Comparison of ENCODE assay signal across 28 cellular contexts in the genomic region with DNA sequence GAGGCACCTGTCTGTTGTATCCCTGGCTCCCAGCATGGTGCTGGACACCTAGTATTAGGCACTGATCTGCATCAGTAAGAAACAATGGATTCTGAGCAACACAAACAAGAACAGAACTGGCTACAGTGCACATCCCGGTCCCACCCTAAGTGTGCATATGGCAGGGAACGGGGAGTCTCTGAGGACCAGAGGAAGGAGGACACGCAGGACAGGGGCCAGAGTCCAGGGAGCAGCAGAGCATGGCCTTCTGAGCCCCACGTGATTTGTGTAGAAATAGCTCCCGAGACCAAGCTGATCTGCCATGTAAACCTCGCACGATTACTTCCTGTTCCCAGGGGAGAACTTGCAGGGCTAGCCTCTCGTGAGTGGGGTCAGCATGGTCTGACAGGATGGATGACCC. TPM values are rescaled to one million over a fixed set of nuclear protein-coding genes. Genes with fewer than 3 reads are reported as not detected.
DNase-seq lines count a peak whose midpoint lies in the region; ATAC-seq, FAIRE-seq and TF ChIP-seq lines count a peak whose summit lies in the region.
"Had no signal": no experiment of that assay in that cellular context is flagged by ENCODE, and none has a peak within 500 bp of the region (broad histone marks: within the 10 kb centered on the region; RNA-seq: fewer than 3 reads in every experiment).

No MANE protein-coding gene starts in this region.

- TF ChIP-seq POLR2A in HepG2 (IDR thresholded peaks at IDR 0.05; ENCODE audit: insufficient read depth in 1 of 2, low read depth in 2 of 2, low read length in 2 of 2) = no peak
- no peak for TF ChIP-seq POLR2A in thyroid gland (IDR thresholded peaks at IDR 0.05)

- CTCF ChIA-PET in HepG2 (lab: Yijun Ruan, JAX; ENCODE audit: low intra/inter-chr PET ratio, low total read pairs) = no interaction called here
- CTCF ChIA-PET in activated CD4-positive, alpha-beta memory T cell treated with anti-CD3 and anti-CD28 coated beads for 36 hours (lab: Charles Lee) = interaction anchor here (2.8 to 6.2 kb wide), 2 partner anchors 41 to 43 kb away, joined by 15 to 126 read pairs; a partner anchor contains a TSS

- no peak for TF ChIP-seq RAD21 in HepG2 (CRISPR knock-in tag; IDR thresholded peaks at IDR 0.05)

- H4K20me1 ChIP-seq in HepG2 (ENCODE audit: insufficient read depth, low read length) = no peaks in the 10 kb centered on the region

- POLR2A ChIA-PET in HepG2 (lab: Yijun Ruan, JAX) = interaction anchor here (0.8 to 1.1 kb wide), 2 partner anchors 39 to 71 kb away, joined by 4 read pairs; a partner anchor contains a TSS
- POLR2A ChIA-PET in activated CD4-positive, alpha-beta memory T cell treated with anti-CD3 and anti-CD28 coated beads for 36 hours (lab: Charles Lee) = no interaction called here

- peak overlapping the region; percentile 27; the same call in 1 of the 2 replicates for H3K9ac ChIP-seq in HepG2 (ENCODE audit: insufficient read depth, low read depth, low read length)

- H3K27ac Mint-ChIP-seq in activated CD4-positive, alpha-beta memory T cell treated with anti-CD3 and anti-CD28 coated beads for 36 hours = no peak overlapping the region
- H3K27ac Mint-ChIP-seq: activated naive CD8-positive, alpha-beta T cell treated with anti-CD3 and anti-CD28 coated beads, Interleukin-2, amount 50 U/mL, for 24 hours; brain had no signal

- DNase-seq in NCI-H2081 (lab: John Stamatoyannopoulos, UW) = peak; percentile 56 to 87
- DNase-seq in HepG2 (ENCODE audit: low spot score) = peak; percentile 20
- peak; percentile 51 to 60 for DNase-seq in thyroid gland
- no peak for DNase-seq in activated CD4-positive, alpha-beta memory T cell treated with anti-CD3 and anti-CD28 coated beads for 36 hours
- no peak for DNase-seq in activated CD4-positive, alpha-beta T cell treated with anti-CD3 and anti-CD28 coated beads for 1 hour
- no peak for DNase-seq in RKO (ENCODE audit: low spot score)
- DNase-seq: activated CD4-positive, alpha-beta T cell treated with anti-CD3 and anti-CD28 coated beads, Interleukin-2, amount 50 U/mL, for 1 hour; activated CD8-positive, alpha-beta memory T cell treated with anti-CD3 and anti-CD28 coated beads, Interleukin-2, amount 50 U/mL, for 48 hours; activated effector memory CD4-positive, alpha-beta T cell treated with anti-CD3 and anti-CD28 coated beads, Interleukin-2, amount 50 U/mL, for 16 hours; activated naive CD8-positive, alpha-beta T cell treated with anti-CD3 and anti-CD28 coated beads, Interleukin-2, amount 50 U/mL, for 24 hours; Caco-2; EL; HCEC 1CT; left cardiac atrium; midbrain; NCI-H187 treated with DMSO at 0.1 percent for 48 hours; NCI-H524; OCI-M1; SJCRH30; stimulated activated CD4-positive, alpha-beta T cell treated with anti-CD3 and anti-CD28 coated beads, Interleukin-4, amount 100 ng/mL, for 24 hours; upper lobe of left lung had no signal

- 0% methylated on average over 2 of the region's 8 CpGs for WGBS in HepG2 (ENCODE audit: low lambda C conversion rate)
- WGBS in thyroid gland, 2 donors = 24 to 31% methylated on average over 6 to 8 of the region's 8 CpGs

- H3K4me3 ChIP-seq in HepG2 (replicated peaks in 1 of 3; ENCODE audit: insufficient read depth in 1 of 3, low read depth in 2 of 3, low read length in 3 of 3) = peak overlapping the region in 2 of 3 experiments; percentile 3 to 51; a peak in 2 of 6 replicates
- H3K4me3 ChIP-seq in thyroid gland (replicated peaks in 1 of 3) = no peak overlapping the region
- H3K4me3 ChIP-seq: SJCRH30, smooth muscle cell, upper lobe of left lung had no signal

- in situ Hi-C loops in HepG2 (cut with HindIII; ENCODE audit: extremely low pct_ligation_motif_present, low pct_unique_long_range_greater_than_20kb) = no loop called here

- peak overlapping the region; percentile 3; the same call in 1 of the 2 replicates for H3K27ac ChIP-seq in VCaP
- H3K27ac ChIP-seq in HepG2 (ENCODE audit: extremely low read length, insufficient read depth, low read length) = no peak overlapping the region
- no peak overlapping the region for H3K27ac ChIP-seq in thyroid gland
- H3K27ac ChIP-seq: SJCRH30, upper lobe of left lung had no signal

- no peak for FAIRE-seq in HepG2 (lab: Jason Lieb, UNC)

- H3K4me1 ChIP-seq in HepG2 (ENCODE audit: insufficient read depth, low read length) = peaks cover 30% of the 10 kb centered on the region
- peaks cover 4 to 15% of the 10 kb centered on the region in 2 donors for H3K4me1 ChIP-seq in thyroid gland
- H3K4me1 ChIP-seq: SJCRH30 had no signal

- intact Hi-C loops in HepG2 (cut with micrococcal nuclease; ENCODE audit: unreplicated experiment) (loop anchor here (1.0 kb wide), 1 partner anchor 110 kb away; no protein-coding TSS in a partner anchor), thyroid gland (cut with DNase I) (no loop called here)
- intact Hi-C loops in activated CD4-positive, alpha-beta memory T cell treated with anti-CD3 and anti-CD28 coated beads for 36 hours (cut with micrococcal nuclease) = no loop called here

- H3K9me3 ChIP-seq in HepG2 (ENCODE audit: low read length) (no peaks in the 10 kb centered on the region), thyroid gland (no peaks in the 10 kb centered on the region)
- H3K9me3 ChIP-seq: Caco-2, SJCRH30, upper lobe of left lung had no signal

- H3K36me3 ChIP-seq in HepG2 (replicated peaks in 1 of 2; ENCODE audit: control insufficient read depth in 1 of 2, insufficient read depth in 2 of 2, low read length in 2 of 2) (no peaks in the 10 kb centered on the region), thyroid gland (no peaks in the 10 kb centered on the region)
- H3K36me3 ChIP-seq: SJCRH30, upper lobe of left lung had no signal

- H3K27me3 Mint-ChIP-seq in activated CD4-positive, alpha-beta memory T cell treated with anti-CD3 and anti-CD28 coated beads for 36 hours = no peaks in the 10 kb centered on the region

- peaks cover 10% of the 10 kb centered on the region for H3K4me1 Mint-ChIP-seq in activated CD4-positive, alpha-beta memory T cell treated with anti-CD3 and anti-CD28 coated beads for 36 hours (ENCODE audit: low read depth)

- no peaks in the 10 kb centered on the region for H3K36me3 Mint-ChIP-seq in activated CD4-positive, alpha-beta memory T cell treated with anti-CD3 and anti-CD28 coated beads for 36 hours

- H3K4me3 Mint-ChIP-seq in activated CD4-positive, alpha-beta memory T cell treated with anti-CD3 and anti-CD28 coated beads for 36 hours = no peak overlapping the region
- H3K4me3 Mint-ChIP-seq: activated naive CD8-positive, alpha-beta T cell treated with anti-CD3 and anti-CD28 coated beads, Interleukin-2, amount 50 U/mL, for 24 hours had no signal

- H2AFZ ChIP-seq in HepG2 (ENCODE audit: low read length) = peak overlapping the region; percentile 59

- TF ChIP-seq CTCF in VCaP (conservative IDR thresholded peaks at IDR 0.05) (no peak), HepG2 (CRISPR knock-in tag; IDR thresholded peaks at IDR 0.05) (no peak; the same call in 1 of the 2 replicates), thyroid gland (IDR thresholded peaks at IDR 0.05) (no peak)

- H3K4me2 ChIP-seq in HepG2 (ENCODE audit: low read depth, low read length) = peak overlapping the region; percentile 70
- H3K4me2 ChIP-seq: smooth muscle cell had no signal

- H3K9me3 Mint-ChIP-seq in activated CD4-positive, alpha-beta memory T cell treated with anti-CD3 and anti-CD28 coated beads for 36 hours = no peaks in the 10 kb centered on the region
- H3K9me3 Mint-ChIP-seq: activated naive CD8-positive, alpha-beta T cell treated with anti-CD3 and anti-CD28 coated beads, Interleukin-2, amount 50 U/mL, for 24 hours had no signal

- H3K27me3 ChIP-seq in HepG2 (ENCODE audit: control insufficient read depth in 1 of 2, insufficient read depth in 2 of 2, low read length in 2 of 2) = no peaks in the 10 kb centered on the region
- H3K27me3 ChIP-seq in thyroid gland = no peaks in the 10 kb centered on the region
- H3K27me3 ChIP-seq: upper lobe of left lung had no signal

- H3K79me2 ChIP-seq in HepG2 (ENCODE audit: insufficient read depth, low read length) = no peaks in the 10 kb centered on the region

- TF ChIP-seq EP300 in HepG2 (IDR thresholded peaks at IDR 0.05; ENCODE audit: low read depth in 2 of 2, low read length in 2 of 2) = no peak
- TF ChIP-seq EP300 in HepG2 (CRISPR knock-in tag; IDR thresholded peaks at IDR 0.05; ENCODE audit: borderline replicate concordance) = no peak

- peak; percentile 59 for ATAC-seq in HepG2
- ATAC-seq: activated naive CD8-positive, alpha-beta T cell treated with anti-CD3 and anti-CD28 coated beads, Interleukin-2, amount 50 U/mL, for 24 hours; left cardiac atrium had no signal

- no TSS peak for BruUV-seq in HepG2 (replicated peaks; lab: Mats Ljungman, UMichigan)

RNA-seq across cellular contexts. Expression of a gene that starts 12.7 kb away (rescaled TPM):
- total RNA-seq in HepG2 (2016; rRNA removed; fragmentation: Illumina TruSeq; extraction: Trizol) = 0.09 TPM in 1 of 2 replicates, not detected in the other
- not detected in 2 replicates for total RNA-seq in HepG2 (2016; cell fraction: cytosol; rRNA removed; fragmentation: Illumina TruSeq; extraction: Trizol; ENCODE audit: low read depth)
- total RNA-seq in HepG2 (2016; cell fraction: insoluble cytoplasmic fraction; rRNA removed; fragmentation: Illumina TruSeq; extraction: Trizol) = 0.17 TPM in 1 of 2 replicates, not detected in the other
- total RNA-seq in HepG2 (2016; cell fraction: membrane; rRNA removed; fragmentation: Illumina TruSeq; extraction: Trizol) = not detected in 2 replicates
- total RNA-seq in HepG2 (2016; cell fraction: nucleus; rRNA removed; fragmentation: Illumina TruSeq; extraction: Trizol) = 0.16 TPM in 1 of 2 replicates, not detected in the other
- polyA plus RNA-seq in HepG2 (2011; rRNA removed) = 0.29 and 0.34 TPM in 2 replicates
- 0.08 and 0.30 TPM in 2 replicates for polyA plus RNA-seq in HepG2 (2011; cell fraction: cytosol; rRNA removed)
- 4.2 and 5.7 TPM in 2 replicates for polyA plus RNA-seq in HepG2 (2011; cell fraction: nucleus; rRNA removed)
- 0.19 and 0.35 TPM in 2 replicates for polyA plus RNA-seq in HepG2 (2012)
- polyA plus RNA-seq in HepG2 (2016; cell fraction: cytosol; fragmentation: Illumina TruSeq; extraction: Trizol; ENCODE audit: low read depth) = 0.17 TPM in 1 of 2 replicates, not detected in the other
- 0.19 TPM in 1 of 2 replicates, not detected in the other for polyA plus RNA-seq in HepG2 (2016; cell fraction: insoluble cytoplasmic fraction; fragmentation: Illumina TruSeq; extraction: Trizol; ENCODE audit: low read depth)
- 0.08 and 0.22 TPM in 2 replicates for polyA plus RNA-seq in HepG2 (2016; cell fraction: membrane; fragmentation: Illumina TruSeq; extraction: Trizol; ENCODE audit: low read depth)
- 0.52 and 0.55 TPM in 2 replicates for polyA plus RNA-seq in HepG2 (2016; cell fraction: nucleus; fragmentation: Illumina TruSeq; extraction: Trizol; ENCODE audit: insufficient read depth, low read depth)
- polyA minus RNA-seq in HepG2 (2011; rRNA and poly(A)+ RNA removed; ENCODE audit: low replicate concordance) = 0.30 and 0.86 TPM in 2 replicates
- polyA minus RNA-seq in HepG2 (2011; cell fraction: cytosol; rRNA and poly(A)+ RNA removed) = not detected in 2 replicates
- polyA minus RNA-seq in HepG2 (2011; cell fraction: nucleus; rRNA and poly(A)+ RNA removed) = 0.75 and 1.4 TPM in 2 replicates
- total RNA-seq in thyroid gland = under 1 TPM in 1 of 4 donors, not detected in 3; 0.45 TPM
- total RNA-seq in activated CD4-positive, alpha-beta memory T cell treated with anti-CD3 and anti-CD28 coated beads for 36 hours = 1 to 10 TPM; 2.0 to 2.7 TPM
- total RNA-seq: Caco-2, glomerular endothelial cell, left cardiac atrium, MCF 10A had no signal

RNA-seq across cellular contexts. Expression of a gene that starts 34.2 kb away (rescaled TPM):
- not detected in 2 replicates for total RNA-seq in HepG2 (2016; rRNA removed; fragmentation: Illumina TruSeq; extraction: Trizol)
- not detected in 2 replicates for total RNA-seq in HepG2 (2016; cell fraction: cytosol; rRNA removed; fragmentation: Illumina TruSeq; extraction: Trizol; ENCODE audit: low read depth)
- total RNA-seq in HepG2 (2016; cell fraction: insoluble cytoplasmic fraction; rRNA removed; fragmentation: Illumina TruSeq; extraction: Trizol) = not detected in 2 replicates
- not detected in 2 replicates for total RNA-seq in HepG2 (2016; cell fraction: membrane; rRNA removed; fragmentation: Illumina TruSeq; extraction: Trizol)
- not detected in 2 replicates for total RNA-seq in HepG2 (2016; cell fraction: nucleus; rRNA removed; fragmentation: Illumina TruSeq; extraction: Trizol)
- 0.01 and 0.04 TPM in 2 replicates for polyA plus RNA-seq in HepG2 (2011; rRNA removed)
- not detected in 2 replicates for polyA plus RNA-seq in HepG2 (2011; cell fraction: cytosol; rRNA removed)
- 0.03 TPM in 1 of 2 replicates, not detected in the other for polyA plus RNA-seq in HepG2 (2011; cell fraction: nucleus; rRNA removed)
- polyA plus RNA-seq in HepG2 (2012) = not detected in 2 replicates
- polyA plus RNA-seq in HepG2 (2016; cell fraction: cytosol; fragmentation: Illumina TruSeq; extraction: Trizol; ENCODE audit: low read depth) = not detected in 2 replicates
- not detected in 2 replicates for polyA plus RNA-seq in HepG2 (2016; cell fraction: insoluble cytoplasmic fraction; fragmentation: Illumina TruSeq; extraction: Trizol; ENCODE audit: low read depth)
- polyA plus RNA-seq in HepG2 (2016; cell fraction: membrane; fragmentation: Illumina TruSeq; extraction: Trizol; ENCODE audit: low read depth) = not detected in 2 replicates
- polyA plus RNA-seq in HepG2 (2016; cell fraction: nucleus; fragmentation: Illumina TruSeq; extraction: Trizol; ENCODE audit: insufficient read depth, low read depth) = not detected in 2 replicates
- polyA minus RNA-seq in HepG2 (2011; rRNA and poly(A)+ RNA removed; ENCODE audit: low replicate concordance) = not detected in 2 replicates
- polyA minus RNA-seq in HepG2 (2011; cell fraction: cytosol; rRNA and poly(A)+ RNA removed) = not detected in 2 replicates
- polyA minus RNA-seq in HepG2 (2011; cell fraction: nucleus; rRNA and poly(A)+ RNA removed) = not detected in 2 replicates
- 1 to 10 TPM; 1.1 to 6.6 (median 5.2) TPM for total RNA-seq in thyroid gland
- total RNA-seq in activated CD4-positive, alpha-beta memory T cell treated with anti-CD3 and anti-CD28 coated beads for 36 hours = not detected
- total RNA-seq: glomerular endothelial cell; left cardiac atrium; MCF 10A; pulmonary artery endothelial cell; SJCRH30; T-helper 1 cell treated with Interleukin-12 subunit alpha and Interleukin-12 subunit beta and Interleukin-4 antibody, amounts not matched to agents 30 ng/mL and 1 ng/mL, for 36 hours had no signal

RNA-seq across cellular contexts. Expression of a gene that starts 36.9 kb away (rescaled TPM):
- total RNA-seq in HepG2 (2016; rRNA removed; fragmentation: Illumina TruSeq; extraction: Trizol) = 383 and 458 TPM in 2 replicates
- 49.6 and 56.4 TPM in 2 replicates for total RNA-seq in HepG2 (2016; cell fraction: cytosol; rRNA removed; fragmentation: Illumina TruSeq; extraction: Trizol; ENCODE audit: low read depth)
- 365 and 431 TPM in 2 replicates for total RNA-seq in HepG2 (2016; cell fraction: insoluble cytoplasmic fraction; rRNA removed; fragmentation: Illumina TruSeq; extraction: Trizol)
- 92.4 and 99.4 TPM in 2 replicates for total RNA-seq in HepG2 (2016; cell fraction: membrane; rRNA removed; fragmentation: Illumina TruSeq; extraction: Trizol)
- total RNA-seq in HepG2 (2016; cell fraction: nucleus; rRNA removed; fragmentation: Illumina TruSeq; extraction: Trizol) = 154 and 171 TPM in 2 replicates
- polyA plus RNA-seq in HepG2 (2011; rRNA removed) = 347 and 379 TPM in 2 replicates
- 649 and 884 TPM in 2 replicates for polyA plus RNA-seq in HepG2 (2011; cell fraction: cytosol; rRNA removed)
- polyA plus RNA-seq in HepG2 (2011; cell fraction: nucleus; rRNA removed) = 218 and 244 TPM in 2 replicates
- 289 and 295 TPM in 2 replicates for polyA plus RNA-seq in HepG2 (2012)
- 112 and 116 TPM in 2 replicates for polyA plus RNA-seq in HepG2 (2016; cell fraction: cytosol; fragmentation: Illumina TruSeq; extraction: Trizol; ENCODE audit: low read depth)
- polyA plus RNA-seq in HepG2 (2016; cell fraction: insoluble cytoplasmic fraction; fragmentation: Illumina TruSeq; extraction: Trizol; ENCODE audit: low read depth) = 879 and 1,116 TPM in 2 replicates
- 173 and 178 TPM in 2 replicates for polyA plus RNA-seq in HepG2 (2016; cell fraction: membrane; fragmentation: Illumina TruSeq; extraction: Trizol; ENCODE audit: low read depth)
- polyA plus RNA-seq in HepG2 (2016; cell fraction: nucleus; fragmentation: Illumina TruSeq; extraction: Trizol; ENCODE audit: insufficient read depth, low read depth) = 427 and 437 TPM in 2 replicates
- 360 and 1,083 TPM in 2 replicates for polyA minus RNA-seq in HepG2 (2011; rRNA and poly(A)+ RNA removed; ENCODE audit: low replicate concordance)
- polyA minus RNA-seq in HepG2 (2011; cell fraction: cytosol; rRNA and poly(A)+ RNA removed) = 284 and 320 TPM in 2 replicates
- polyA minus RNA-seq in HepG2 (2011; cell fraction: nucleus; rRNA and poly(A)+ RNA removed) = 153 and 218 TPM in 2 replicates
- 100 to 1,000 TPM; 330 to 581 (median 494) TPM for total RNA-seq in thyroid gland
- 1,000 to 10,000 TPM; 1,166 to 1,191 TPM for total RNA-seq in activated CD4-positive, alpha-beta memory T cell treated with anti-CD3 and anti-CD28 coated beads for 36 hours

RNA-seq across cellular contexts. Expression of a gene that starts 39.1 kb away (rescaled TPM):
- total RNA-seq in HepG2 (2016; rRNA removed; fragmentation: Illumina TruSeq; extraction: Trizol) = 13.2 and 25.6 TPM in 2 replicates
- total RNA-seq in HepG2 (2016; cell fraction: cytosol; rRNA removed; fragmentation: Illumina TruSeq; extraction: Trizol; ENCODE audit: low read depth) = 9.1 and 9.8 TPM in 2 replicates
- 10.0 and 23.4 TPM in 2 replicates for total RNA-seq in HepG2 (2016; cell fraction: insoluble cytoplasmic fraction; rRNA removed; fragmentation: Illumina TruSeq; extraction: Trizol)
- total RNA-seq in HepG2 (2016; cell fraction: membrane; rRNA removed; fragmentation: Illumina TruSeq; extraction: Trizol) = 9.8 and 11.9 TPM in 2 replicates
- total RNA-seq in HepG2 (2016; cell fraction: nucleus; rRNA removed; fragmentation: Illumina TruSeq; extraction: Trizol) = 33.1 and 33.6 TPM in 2 replicates
- 30.2 and 43.6 TPM in 2 replicates for polyA plus RNA-seq in HepG2 (2011; rRNA removed)
- 9.6 and 15.1 TPM in 2 replicates for polyA plus RNA-seq in HepG2 (2011; cell fraction: cytosol; rRNA removed)
- 256 and 293 TPM in 2 replicates for polyA plus RNA-seq in HepG2 (2011; cell fraction: nucleus; rRNA removed)
- polyA plus RNA-seq in HepG2 (2012) = 17.9 and 34.3 TPM in 2 replicates
- polyA plus RNA-seq in HepG2 (2016; cell fraction: cytosol; fragmentation: Illumina TruSeq; extraction: Trizol; ENCODE audit: low read depth) = 5.3 and 7.5 TPM in 2 replicates
- 10.0 and 14.2 TPM in 2 replicates for polyA plus RNA-seq in HepG2 (2016; cell fraction: insoluble cytoplasmic fraction; fragmentation: Illumina TruSeq; extraction: Trizol; ENCODE audit: low read depth)
- polyA plus RNA-seq in HepG2 (2016; cell fraction: membrane; fragmentation: Illumina TruSeq; extraction: Trizol; ENCODE audit: low read depth) = 9.0 and 9.4 TPM in 2 replicates
- polyA plus RNA-seq in HepG2 (2016; cell fraction: nucleus; fragmentation: Illumina TruSeq; extraction: Trizol; ENCODE audit: insufficient read depth, low read depth) = 70.1 TPM in 2 replicates
- polyA minus RNA-seq in HepG2 (2011; rRNA and poly(A)+ RNA removed; ENCODE audit: low replicate concordance) = 21.4 and 58.7 TPM in 2 replicates
- polyA minus RNA-seq in HepG2 (2011; cell fraction: cytosol; rRNA and poly(A)+ RNA removed) = 5.5 and 5.8 TPM in 2 replicates
- polyA minus RNA-seq in HepG2 (2011; cell fraction: nucleus; rRNA and poly(A)+ RNA removed) = 60.9 and 66.5 TPM in 2 replicates
- 10 to 100 TPM; 31.8 to 61.9 (median 42.5) TPM for total RNA-seq in thyroid gland
- total RNA-seq in activated CD4-positive, alpha-beta memory T cell treated with anti-CD3 and anti-CD28 coated beads for 36 hours = 10 to 100 TPM; 69.8 to 71.7 TPM

RNA-seq across cellular contexts. Expression of a gene that starts 40.3 kb away (rescaled TPM):
- 3.8 and 4.4 TPM in 2 replicates for total RNA-seq in HepG2 (2016; rRNA removed; fragmentation: Illumina TruSeq; extraction: Trizol)
- 0.44 and 0.61 TPM in 2 replicates for total RNA-seq in HepG2 (2016; cell fraction: cytosol; rRNA removed; fragmentation: Illumina TruSeq; extraction: Trizol; ENCODE audit: low read depth)
- 2.9 and 4.5 TPM in 2 replicates for total RNA-seq in HepG2 (2016; cell fraction: insoluble cytoplasmic fraction; rRNA removed; fragmentation: Illumina TruSeq; extraction: Trizol)
- total RNA-seq in HepG2 (2016; cell fraction: membrane; rRNA removed; fragmentation: Illumina TruSeq; extraction: Trizol) = 2.0 and 2.1 TPM in 2 replicates
- 2.9 and 3.7 TPM in 2 replicates for total RNA-seq in HepG2 (2016; cell fraction: nucleus; rRNA removed; fragmentation: Illumina TruSeq; extraction: Trizol)
- polyA plus RNA-seq in HepG2 (2011; rRNA removed) = 1.7 and 2.8 TPM in 2 replicates
- polyA plus RNA-seq in HepG2 (2011; cell fraction: cytosol; rRNA removed) = 1.6 and 2.5 TPM in 2 replicates
- 6.0 and 6.2 TPM in 2 replicates for polyA plus RNA-seq in HepG2 (2011; cell fraction: nucleus; rRNA removed)
- 1.2 and 2.4 TPM in 2 replicates for polyA plus RNA-seq in HepG2 (2012)
- polyA plus RNA-seq in HepG2 (2016; cell fraction: cytosol; fragmentation: Illumina TruSeq; extraction: Trizol; ENCODE audit: low read depth) = 0.25 and 0.27 TPM in 2 replicates
- 2.6 and 2.7 TPM in 2 replicates for polyA plus RNA-seq in HepG2 (2016; cell fraction: insoluble cytoplasmic fraction; fragmentation: Illumina TruSeq; extraction: Trizol; ENCODE audit: low read depth)
- 0.78 and 0.94 TPM in 2 replicates for polyA plus RNA-seq in HepG2 (2016; cell fraction: membrane; fragmentation: Illumina TruSeq; extraction: Trizol; ENCODE audit: low read depth)
- polyA plus RNA-seq in HepG2 (2016; cell fraction: nucleus; fragmentation: Illumina TruSeq; extraction: Trizol; ENCODE audit: insufficient read depth, low read depth) = 4.3 and 4.6 TPM in 2 replicates
- 9.8 and 22.8 TPM in 2 replicates for polyA minus RNA-seq in HepG2 (2011; rRNA and poly(A)+ RNA removed; ENCODE audit: low replicate concordance)
- 3.4 and 4.2 TPM in 2 replicates for polyA minus RNA-seq in HepG2 (2011; cell fraction: cytosol; rRNA and poly(A)+ RNA removed)
- polyA minus RNA-seq in HepG2 (2011; cell fraction: nucleus; rRNA and poly(A)+ RNA removed) = 4.9 and 5.1 TPM in 2 replicates
- 10 to 100 TPM; 21.8 to 43.2 (median 25.3) TPM for total RNA-seq in thyroid gland
- 10 to 100 TPM; 13.6 to 14.5 TPM for total RNA-seq in activated CD4-positive, alpha-beta memory T cell treated with anti-CD3 and anti-CD28 coated beads for 36 hours

Comparison
In these comparisons a context has a peak if more than half of its experiments do, and no peak if none do; other contexts are left out.
1. DNase-seq: peak in NCI-H2081 (2 of 2), HepG2 (single experiment) and thyroid gland (2 of 2); none in activated CD4-positive, alpha-beta memory T cell treated with anti-CD3 and anti-CD28 coated beads for 36 hours (single experiment), activated CD4-positive, alpha-beta T cell treated with anti-CD3 and anti-CD28 coated beads for 1 hour (single experiment) and RKO (single experiment).
2. H3K4me3 ChIP-seq: peak in HepG2 (2 of 3); none in thyroid gland (0 of 3).